Comparison of ENCODE assay signal across 15 cellular contexts in genomic region chr20:55515831-55516230, GRCh38.
"Had no signal": no experiment of that assay in that cellular context is flagged by ENCODE, and none has a peak within 500 bp of the region (broad histone marks: within the 10 kb centered on the region; RNA-seq: fewer than 3 reads in every experiment).

No MANE protein-coding gene starts in this region.

- H3K4me3 Mint-ChIP-seq: activated CD4-positive, alpha-beta T cell treated with anti-CD3 and anti-CD28 coated beads, Interleukin-2, amount 10 ng/mL, durations not matched to agents 24 days and 14 days; activated naive CD4-positive, alpha-beta T cell treated with anti-CD3 and anti-CD28 coated beads, Interleukin-2, amount 10 ng/mL, durations not matched to agents 7 days and 5 days; neural crest cell had no signal

- H3K27ac Mint-ChIP-seq: activated CD4-positive, alpha-beta T cell treated with anti-CD3 and anti-CD28 coated beads, Interleukin-2, amount 10 ng/mL, durations not matched to agents 24 days and 14 days; activated naive CD4-positive, alpha-beta T cell treated with anti-CD3 and anti-CD28 coated beads, Interleukin-2, amount 10 ng/mL, durations not matched to agents 7 days and 5 days; activated T-helper 2 cell treated with anti-CD3 and anti-CD28 coated beads, Interferon-gamma antibody, Interleukin-2, Interleukin-4, amounts not matched to agents 10 μg/mL and 5 μg/mL and 100 μg/mL, durations not matched to agents 14 hours and 24 hours and 36 hours had no signal

- H3K4me1 ChIP-seq: gastroesophageal sphincter, stomach, uterus had no signal

- ATAC-seq: gastroesophageal sphincter had no signal

- H3K9me3 Mint-ChIP-seq: neural crest cell had no signal

- H3K27ac ChIP-seq: coronary artery, gastroesophageal sphincter, ovary, skin epidermis, stomach, uterus had no signal

- H3K36me3 ChIP-seq: gastroesophageal sphincter, ovary, stomach, uterus had no signal

- H3K9me3 ChIP-seq: gastroesophageal sphincter, ovary, stomach, uterus had no signal

- H3K4me3 ChIP-seq: coronary artery, gastroesophageal sphincter, ovary, skin epidermis, stomach, uterus had no signal

- H3K4me1 Mint-ChIP-seq: activated CD4-positive, alpha-beta T cell treated with anti-CD3 and anti-CD28 coated beads, Interleukin-2, amount 10 ng/mL, durations not matched to agents 24 days and 14 days; activated naive CD4-positive, alpha-beta T cell treated with anti-CD3 and anti-CD28 coated beads, Interleukin-2, amount 10 ng/mL, durations not matched to agents 7 days and 5 days had no signal

- H3K36me3 Mint-ChIP-seq: activated naive CD4-positive, alpha-beta T cell treated with anti-CD3 and anti-CD28 coated beads, Interleukin-2, amount 10 ng/mL, durations not matched to agents 7 days and 5 days had no signal

- H3K27me3 Mint-ChIP-seq: activated CD4-positive, alpha-beta T cell treated with anti-CD3 and anti-CD28 coated beads, Interleukin-2, amount 10 ng/mL, durations not matched to agents 24 days and 14 days; activated naive CD4-positive, alpha-beta T cell treated with anti-CD3 and anti-CD28 coated beads, Interleukin-2, amount 10 ng/mL, durations not matched to agents 7 days and 5 days had no signal

- DNase-seq: activated CD4-positive, alpha-beta T cell treated with anti-CD3 and anti-CD28 coated beads, Interleukin-2, amount 10 ng/mL, durations not matched to agents 24 days and 14 days; activated naive CD4-positive, alpha-beta T cell treated with anti-CD3 and anti-CD28 coated beads, Interleukin-2, amount 10 ng/mL, durations not matched to agents 7 days and 5 days; activated T-cell treated with anti-CD3 and anti-CD28 coated beads for 4 hours; central memory CD4-positive, alpha-beta T cell; effector CD4-positive, alpha-beta T cell; ovary; retina; stomach; T-helper 1 cell; uterus had no signal

- H3K27me3 ChIP-seq: gastroesophageal sphincter, ovary, stomach, uterus had no signal
